8 cellular contexts compared by ENCODE assay signal in genomic region chr1:167599839-167600581, GRCh38. TPM values are rescaled to one million over a fixed set of nuclear protein-coding genes. Genes with fewer than 3 reads are reported as not detected.
DNase-seq lines count a peak whose midpoint lies in the region; ATAC-seq, FAIRE-seq and TF ChIP-seq lines count a peak whose summit lies in the region.

No MANE protein-coding gene starts in this region.

- no peak overlapping the region for H3K9ac ChIP-seq in endothelial cell of umbilical vein (replicated peaks; ENCODE audit: extremely low read depth, insufficient read depth, low read length)

- no peaks in the 10 kb centered on the region for H3K79me2 ChIP-seq in endothelial cell of umbilical vein (ENCODE audit: control insufficient read depth, insufficient read depth, low read length)

- no peaks in the 10 kb centered on the region for H4K20me1 ChIP-seq in endothelial cell of umbilical vein (replicated peaks; ENCODE audit: control insufficient read depth, extremely low read depth, insufficient read depth, low read length)

- peak; percentile 71 for DNase-seq in NCI-H2107 treated with DMSO at 0.1 percent for 48 hours (lab: John Stamatoyannopoulos, UW; ENCODE audit: unreplicated experiment)
- no peak for DNase-seq in NCI-H2107 (lab: John Stamatoyannopoulos, UW)
- DNase-seq in KBM-7, result peak; percentile 72
- DNase-seq in endothelial cell of umbilical vein (ENCODE audit: low read depth, low spot score), result peak; percentile 40
- DNase-seq in COLO668 (lab: John Stamatoyannopoulos, UW; ENCODE audit: unreplicated experiment), result no peak

- H3K27me3 Mint-ChIP-seq in nephron (ENCODE audit: low read depth), result peaks cover 20% of the 10 kb centered on the region

- peak; percentile 76 for TF ChIP-seq CTCF in VCaP (conservative IDR thresholded peaks at IDR 0.05)
- TF ChIP-seq CTCF in endothelial cell of umbilical vein (IDR thresholded peaks at IDR 0.05; ENCODE audit: extremely low read depth in 1 of 2, insufficient read depth in 1 of 2, low read depth in 1 of 2, low read length in 2 of 2), result peak in 1 of 2 donors; percentile 29
- peak; percentile 36 to 44 (median 39) for TF ChIP-seq CTCF in nephron (IDR thresholded peaks at IDR 0.05; ENCODE audit: unreplicated experiment in 3 of 3)

- in situ Hi-C loops in KBM-7 (cut with MboI; ENCODE audit: low pct_unique_long_range_greater_than_20kb, low sequenced_read_pairs), result loop anchor here (10.0 kb wide), 1 partner anchor 85 kb away; no protein-coding TSS in a partner anchor

- no peaks in the 10 kb centered on the region for H3K27me3 ChIP-seq in endothelial cell of umbilical vein (ENCODE audit: control insufficient read depth in 2 of 2, insufficient read depth in 2 of 2, low read length in 2 of 2)

- POLR2A ChIA-PET in endothelial cell of umbilical vein (lab: Charles Lee), result no interaction called here

- H3K27ac Mint-ChIP-seq in nephron, result no peak overlapping the region

- no peaks in the 10 kb centered on the region for H3K9me3 ChIP-seq in endothelial cell of umbilical vein (replicated peaks; ENCODE audit: control insufficient read depth, insufficient read depth, low read length)

- H3K4me1 Mint-ChIP-seq in nephron, result peaks cover 6% of the 10 kb centered on the region

- no peak overlapping the region for H3K4me3 Mint-ChIP-seq in nephron

- no peaks in the 10 kb centered on the region for H3K36me3 ChIP-seq in endothelial cell of umbilical vein (ENCODE audit: control insufficient read depth in 2 of 2, extremely low read depth in 1 of 2, insufficient read depth in 2 of 2, low read length in 2 of 2)

- H3K9me1 ChIP-seq in endothelial cell of umbilical vein (replicated peaks; ENCODE audit: control insufficient read depth, extremely low read depth, insufficient read depth, low read length), result no peaks in the 10 kb centered on the region

- CTCF ChIA-PET in endothelial cell of umbilical vein (lab: Charles Lee), result interaction anchor here (0.7 to 2.3 kb wide), 16 partner anchors 10 to 634 kb away, joined by 3 to 78 read pairs (median 4); partner anchors contain the start of gene ADCY10

- H3K4me2 ChIP-seq in endothelial cell of umbilical vein (ENCODE audit: insufficient read depth, low read length), result no peak overlapping the region

- peak; percentile 80 for ATAC-seq in GM21529 (IDR thresholded peaks at IDR 0.05; ENCODE audit: unreplicated experiment)

- peak; percentile 38 for FAIRE-seq in endothelial cell of umbilical vein (lab: Jason Lieb, UNC)

- peaks cover 5% of the 10 kb centered on the region for H3K9me3 Mint-ChIP-seq in nephron

- BruUV-seq in endothelial cell of umbilical vein (replicated peaks; lab: Mats Ljungman, UMichigan), result no TSS peak

- H3K36me3 Mint-ChIP-seq in nephron (ENCODE audit: low read depth), result peaks cover 3% of the 10 kb centered on the region

- H2AFZ ChIP-seq in endothelial cell of umbilical vein (ENCODE audit: low read depth, low read length), result no peak overlapping the region

- H3K27ac ChIP-seq in VCaP (no peak overlapping the region), endothelial cell of umbilical vein (ENCODE audit: insufficient read depth, low read depth, low read length) (no peak overlapping the region)

- no peaks in the 10 kb centered on the region for H3K4me1 ChIP-seq in endothelial cell of umbilical vein (ENCODE audit: control insufficient read depth, extremely low read depth, insufficient read depth, low read length)

- intact Hi-C loops in endothelial cell of umbilical vein (cut with micrococcal nuclease), result loop anchor here (1.0 to 2.0 kb wide), 3 partner anchors 88 to 483 kb away; no protein-coding TSS in a partner anchor

- no peak for TF ChIP-seq POLR2A in endothelial cell of umbilical vein (IDR thresholded peaks at IDR 0.05; ENCODE audit: low read depth, low read length)

- dilution Hi-C loops in endothelial cell of umbilical vein (cut with MboI; ENCODE audit: extremely low pct_ligation_motif_present, low sequenced_read_pairs), result no loop called here

- H3K4me3 ChIP-seq in endothelial cell of umbilical vein (replicated peaks in 1 of 3; ENCODE audit: insufficient read depth in 1 of 3, low read depth in 1 of 3, low read length in 3 of 3), result no peak overlapping the region

TF ChIP-seq in endothelial cell of umbilical vein, 7 proteins besides CTCF, POLR2A, EP300 and RAD21:
- TF ChIP-seq FOS (IDR thresholded peaks at IDR 0.05; ENCODE audit: borderline replicate concordance, insufficient read depth, low read length) (no peak), JUN (IDR thresholded peaks at IDR 0.05; ENCODE audit: borderline replicate concordance, insufficient read depth, insufficient read length, low read depth) (peak; percentile 10)

RNA-seq across cellular contexts. Expression of gene RCSD1, which starts 30.0 kb away (rescaled TPM):
- total RNA-seq in endothelial cell of umbilical vein, result 0.28 and 1.00 TPM in 2 replicates
- 0.08 and 0.13 TPM in 2 replicates for polyA plus RNA-seq in endothelial cell of umbilical vein
- polyA plus RNA-seq in endothelial cell of umbilical vein (2011; cell fraction: cytosol; rRNA removed), result 0.09 and 0.13 TPM in 2 replicates
- polyA plus RNA-seq in endothelial cell of umbilical vein (2011; cell fraction: nucleus; rRNA removed), result 0.08 TPM in 1 of 2 replicates, not detected in the other
- 0.07 and 0.08 TPM in 2 replicates for polyA plus RNA-seq in endothelial cell of umbilical vein (2012)
- 0.91 and 1.3 TPM in 2 replicates for polyA minus RNA-seq in endothelial cell of umbilical vein
- polyA minus RNA-seq in endothelial cell of umbilical vein (2011; cell fraction: cytosol; rRNA and poly(A)+ RNA removed), result not detected
- polyA minus RNA-seq in endothelial cell of umbilical vein (2011; cell fraction: nucleus; rRNA and poly(A)+ RNA removed), result 0.14 TPM in 1 of 2 replicates, not detected in the other

RNA-seq across cellular contexts. Expression of gene CREG1, which starts 46.4 kb away (rescaled TPM):
- total RNA-seq in endothelial cell of umbilical vein, result 12.1 and 15.8 TPM in 2 replicates
- 10.3 and 10.8 TPM in 2 replicates for polyA plus RNA-seq in endothelial cell of umbilical vein
- polyA plus RNA-seq in endothelial cell of umbilical vein (2011; cell fraction: cytosol; rRNA removed), result 11.3 and 11.6 TPM in 2 replicates
- polyA plus RNA-seq in endothelial cell of umbilical vein (2011; cell fraction: nucleus; rRNA removed), result 3.6 and 4.4 TPM in 2 replicates
- polyA plus RNA-seq in endothelial cell of umbilical vein (2012), result 9.7 and 9.9 TPM in 2 replicates
- 5.9 and 7.9 TPM in 2 replicates for polyA minus RNA-seq in endothelial cell of umbilical vein
- polyA minus RNA-seq in endothelial cell of umbilical vein (2011; cell fraction: cytosol; rRNA and poly(A)+ RNA removed), result 57.1 TPM
- polyA minus RNA-seq in endothelial cell of umbilical vein (2011; cell fraction: nucleus; rRNA and poly(A)+ RNA removed), result 1.7 and 2.4 TPM in 2 replicates

Comparison
In these comparisons a context has a peak if more than half of its experiments do, and no peak if none do; other contexts are left out.
1. DNase-seq: peak in NCI-H2107 treated with DMSO at 0.1 percent for 48 hours (single experiment), KBM-7 (single experiment) and endothelial cell of umbilical vein (single experiment); none in NCI-H2107 (single experiment) and COLO668 (single experiment).